In the genomic region with DNA sequence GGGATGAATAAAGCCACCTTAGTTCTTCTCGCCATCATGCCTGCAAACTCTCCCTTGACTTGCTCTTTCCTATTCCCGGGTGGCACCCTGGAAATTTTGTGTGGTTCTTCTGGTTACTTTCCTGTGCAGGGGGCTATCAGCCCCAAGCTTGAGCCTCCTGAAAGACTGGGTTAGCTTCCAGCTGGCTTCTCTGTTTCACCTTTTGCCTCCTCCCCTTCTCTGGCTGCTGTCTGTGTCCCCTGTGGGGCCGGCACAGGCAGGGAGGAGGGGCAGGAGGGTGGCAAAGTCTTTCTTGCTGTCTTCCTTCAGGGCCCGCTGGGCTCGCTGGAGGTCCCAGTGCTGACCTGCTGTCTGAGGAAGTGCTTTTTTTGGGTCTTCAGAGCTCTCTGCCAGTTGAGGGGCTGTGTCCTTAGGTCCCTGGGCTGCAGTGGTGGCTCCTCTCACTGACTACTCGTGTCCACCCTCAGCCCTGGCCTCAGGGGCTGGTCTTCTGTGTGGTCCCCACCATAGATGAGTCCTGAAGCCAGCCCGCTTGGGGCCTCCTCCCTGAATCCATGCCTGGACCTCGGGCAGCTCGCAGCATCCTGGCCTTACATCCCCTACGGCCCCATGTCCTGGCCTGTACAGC, we compare ENCODE assay signal across 16 cellular contexts.
DNase-seq lines count a peak whose midpoint lies in the region; ATAC-seq and TF ChIP-seq lines count a peak whose summit lies in the region.
"Had no signal": no experiment of that assay in that cellular context is flagged by ENCODE, and none has a peak within 500 bp of the region (broad histone marks: within the 10 kb centered on the region; RNA-seq: fewer than 3 reads in every experiment).

No MANE protein-coding gene starts in this region.

- H3K9me3 ChIP-seq in right atrium auricular region (no peaks in the 10 kb centered on the region), T-helper 17 cell (ENCODE audit: control insufficient read depth, low read length, poor library complexity, severe bottlenecking) (no peaks in the 10 kb centered on the region)
- H3K9me3 ChIP-seq: A549, BE2C, Caco-2 had no signal

- TF ChIP-seq CTCF in right atrium auricular region (IDR thresholded peaks at IDR 0.05) (no peak), neural crest cell (conservative IDR thresholded peaks at IDR 0.05) (no peak)

- no peak overlapping the region for H3K27ac ChIP-seq in right atrium auricular region
- H3K27ac ChIP-seq: A549, GM23248 had no signal

- H3K4me3 Mint-ChIP-seq in T-helper 17 cell (no peak overlapping the region), neural crest cell (no peak overlapping the region)
- no peak overlapping the region for H3K4me3 Mint-ChIP-seq in stimulated activated effector memory CD8-positive, alpha-beta T cell treated with anti-CD3 and anti-CD28 coated beads, Interleukin-12 subunit alpha, Interleukin-12 subunit beta, amount 100 ng/mL, for 72 hours
- H3K4me3 Mint-ChIP-seq: CD8-positive, alpha-beta memory T cell had no signal

- peaks cover 3% of the 10 kb centered on the region for H3K36me3 Mint-ChIP-seq in T-helper 17 cell (ENCODE audit: low read depth)
- no peaks in the 10 kb centered on the region for H3K36me3 Mint-ChIP-seq in neural crest cell (ENCODE audit: low read depth)
- H3K36me3 Mint-ChIP-seq in stimulated activated effector memory CD8-positive, alpha-beta T cell treated with anti-CD3 and anti-CD28 coated beads, Interleukin-12 subunit alpha, Interleukin-12 subunit beta, amount 100 ng/mL, for 72 hours, result no peaks in the 10 kb centered on the region
- H3K36me3 Mint-ChIP-seq: CD8-positive, alpha-beta memory T cell had no signal

- H3K4me1 ChIP-seq in right atrium auricular region, result no peaks in the 10 kb centered on the region
- H3K4me1 ChIP-seq: A549, BE2C, Caco-2 had no signal

- intact Hi-C loops in cardiac septum (cut with DNase I), result no loop called here

- DNase-seq in right atrium auricular region (ENCODE audit: low spot score), result peak; percentile 55
- DNase-seq in cardiac septum (ENCODE audit: low spot score), result no peak
- no peak for DNase-seq in T-helper 17 cell
- no peak for DNase-seq in neural crest cell (ENCODE audit: low read depth, low spot score)
- no peak for DNase-seq in stimulated activated effector memory CD8-positive, alpha-beta T cell treated with anti-CD3 and anti-CD28 coated beads, Interleukin-12 subunit alpha, Interleukin-12 subunit beta, amount 100 ng/mL, for 72 hours (ENCODE audit: low spot score in 2 of 2)
- DNase-seq in NCI-H146 treated with DMSO at 0.1 percent for 48 hours (lab: John Stamatoyannopoulos, UW; ENCODE audit: unreplicated experiment), result no peak
- no peak for DNase-seq in NCI-H510A (lab: John Stamatoyannopoulos, UW)
- DNase-seq: BE2C; Caco-2; CD8-positive, alpha-beta memory T cell; DMS53; GF-D8; GM23248; H7 had no signal

- ATAC-seq in T-helper 17 cell, result no peak
- no peak for ATAC-seq in stimulated activated effector memory CD8-positive, alpha-beta T cell treated with anti-CD3 and anti-CD28 coated beads, Interleukin-12 subunit alpha, Interleukin-12 subunit beta, amount 100 ng/mL, for 72 hours
- ATAC-seq in GM19463 (IDR thresholded peaks at IDR 0.05; ENCODE audit: unreplicated experiment), result no peak
- ATAC-seq: A549 had no signal

- H3K9me3 Mint-ChIP-seq in neural crest cell, result no peaks in the 10 kb centered on the region
- H3K9me3 Mint-ChIP-seq in stimulated activated effector memory CD8-positive, alpha-beta T cell treated with anti-CD3 and anti-CD28 coated beads, Interleukin-12 subunit alpha, Interleukin-12 subunit beta, amount 100 ng/mL, for 72 hours, result no peaks in the 10 kb centered on the region
- H3K9me3 Mint-ChIP-seq: CD8-positive, alpha-beta memory T cell had no signal

- no peak overlapping the region for H3K4me3 ChIP-seq in right atrium auricular region
- H3K4me3 ChIP-seq: A549, GM23248 had no signal

- H3K27me3 Mint-ChIP-seq in T-helper 17 cell (peaks cover 26% of the 10 kb centered on the region), neural crest cell (ENCODE audit: low read depth) (no peaks in the 10 kb centered on the region)

- no peaks in the 10 kb centered on the region for H3K27me3 ChIP-seq in right atrium auricular region
- H3K27me3 ChIP-seq: BE2C had no signal

- H3K4me1 Mint-ChIP-seq in T-helper 17 cell (peaks cover 3% of the 10 kb centered on the region), neural crest cell (peaks cover 4% of the 10 kb centered on the region)
- H3K4me1 Mint-ChIP-seq in stimulated activated effector memory CD8-positive, alpha-beta T cell treated with anti-CD3 and anti-CD28 coated beads, Interleukin-12 subunit alpha, Interleukin-12 subunit beta, amount 100 ng/mL, for 72 hours, result no peaks in the 10 kb centered on the region
- H3K4me1 Mint-ChIP-seq: CD8-positive, alpha-beta memory T cell had no signal

- peaks cover 5% of the 10 kb centered on the region for H3K36me3 ChIP-seq in right atrium auricular region
- H3K36me3 ChIP-seq: BE2C had no signal

- peak overlapping the region; percentile 43 for H3K27ac Mint-ChIP-seq in T-helper 17 cell
- H3K27ac Mint-ChIP-seq in neural crest cell (ENCODE audit: unreplicated experiment), result peak overlapping the region; percentile 78
- H3K27ac Mint-ChIP-seq in stimulated activated effector memory CD8-positive, alpha-beta T cell treated with anti-CD3 and anti-CD28 coated beads, Interleukin-12 subunit alpha, Interleukin-12 subunit beta, amount 100 ng/mL, for 72 hours, result peak overlapping the region; percentile 40
- H3K27ac Mint-ChIP-seq: CD8-positive, alpha-beta memory T cell had no signal
